ENCODE assay signal across 19 cellular contexts in genomic region chr21:46059195-46059594, GRCh38. TPM values are rescaled to one million over a fixed set of nuclear protein-coding genes. Genes with fewer than 3 reads are reported as not detected.
DNase-seq lines count a peak whose midpoint lies in the region; ATAC-seq and TF ChIP-seq lines count a peak whose summit lies in the region.
"Had no signal": no experiment of that assay in that cellular context is flagged by ENCODE, and none has a peak within 500 bp of the region (broad histone marks: within the 10 kb centered on the region; RNA-seq: fewer than 3 reads in every experiment).

No MANE protein-coding gene starts in this region.

- TF ChIP-seq POLR2A in tibial nerve (IDR thresholded peaks at IDR 0.05) = no peak

- no peaks in the 10 kb centered on the region for H3K36me3 Mint-ChIP-seq in chondrocyte (ENCODE audit: low read depth)
- H3K36me3 Mint-ChIP-seq in nephron (ENCODE audit: low read depth) = peaks cover 4% of the 10 kb centered on the region
- H3K36me3 Mint-ChIP-seq in stimulated activated memory B cell treated with anti-CD40 and anti-IgM and Interleukin-4, amounts not matched to agents 10 μg/mL and 1 μg/mL and 100 μg/mL, for 72 hours = no peaks in the 10 kb centered on the region
- H3K36me3 Mint-ChIP-seq: brain had no signal

- ATAC-seq in HG03378 (IDR thresholded peaks at IDR 0.05; ENCODE audit: unreplicated experiment) = no peak
- ATAC-seq in stimulated activated memory B cell treated with anti-CD40 and anti-IgM and Interleukin-4, amounts not matched to agents 10 μg/mL and 1 μg/mL and 100 μg/mL, for 72 hours = no peak
- ATAC-seq: left cardiac atrium, upper lobe of right lung had no signal

- WGBS in tibial nerve, 2 donors = 94 to 99% methylated on average over 9 to 12 of the region's 12 CpGs

- in situ Hi-C loops in HAP-1 (cut with MboI; ENCODE audit: low sequenced_read_pairs) = no loop called here

- TF ChIP-seq CTCF in chondrocyte (IDR thresholded peaks at IDR 0.05) (no peak), nephron (IDR thresholded peaks at IDR 0.05; ENCODE audit: unreplicated experiment in 3 of 3) (no peak), tibial nerve (IDR thresholded peaks at IDR 0.05) (no peak)

- peaks cover 14% of the 10 kb centered on the region for H3K9me3 Mint-ChIP-seq in chondrocyte (ENCODE audit: low read depth)
- peaks cover 26% of the 10 kb centered on the region for H3K9me3 Mint-ChIP-seq in nephron
- peaks cover 21% of the 10 kb centered on the region for H3K9me3 Mint-ChIP-seq in stimulated activated memory B cell treated with anti-CD40 and anti-IgM and Interleukin-4, amounts not matched to agents 10 μg/mL and 1 μg/mL and 100 μg/mL, for 72 hours

- peaks cover 0 to 11% (median 0%) of the 10 kb centered on the region in 4 donors for H3K9me3 ChIP-seq in tibial nerve
- peaks cover 7% of the 10 kb centered on the region for H3K9me3 ChIP-seq in HAP-1
- H3K9me3 ChIP-seq: upper lobe of right lung had no signal

- peak overlapping the region in 3 of 4 donors; percentile 64 to 89 (median 87) for H3K27ac ChIP-seq in tibial nerve
- H3K27ac ChIP-seq: C4-2B had no signal

- no peaks in the 10 kb centered on the region for H3K27me3 ChIP-seq in tibial nerve
- H3K27me3 ChIP-seq in HAP-1 (ENCODE audit: low read depth) = no peaks in the 10 kb centered on the region

- DNase-seq in activated CD8-positive, alpha-beta memory T cell treated with anti-CD3 and anti-CD28 coated beads, Interleukin-2, amount 50 U/mL, for 48 hours = peak; percentile 29
- DNase-seq in activated CD8-positive, alpha-beta memory T cell treated with anti-CD3 and anti-CD28 coated beads, Interleukin-2, amount 50 U/mL, for 4 hours = no peak
- DNase-seq in chondrocyte (ENCODE audit: low spot score) (peak; percentile 62), tibial nerve (ENCODE audit: low spot score in 2 of 2) (no peak), HAP-1 (ENCODE audit: low spot score in 2 of 2) (no peak)
- DNase-seq: activated naive CD4-positive, alpha-beta T cell treated with anti-CD3 and anti-CD28 coated beads, Interleukin-2, amount 50 U/mL, for 16 hours; left cardiac atrium; NCI-H1417; NCI-H2107; NCI-H510A treated with DMSO at 0.1 percent for 48 hours; retina; stimulated activated CD4-positive, alpha-beta T cell treated with anti-CD3 and anti-CD28 coated beads, Interleukin-12 subunit alpha, Interleukin-12 subunit beta, amount 100 ng/mL, for 4 hours; SW 1271; upper lobe of right lung had no signal

- H3K27me3 Mint-ChIP-seq in chondrocyte (ENCODE audit: low read depth) (no peaks in the 10 kb centered on the region), nephron (ENCODE audit: low read depth) (peaks cover 10% of the 10 kb centered on the region)
- H3K27me3 Mint-ChIP-seq in stimulated activated memory B cell treated with anti-CD40 and anti-IgM and Interleukin-4, amounts not matched to agents 10 μg/mL and 1 μg/mL and 100 μg/mL, for 72 hours = peaks cover 53% of the 10 kb centered on the region

- H3K4me3 ChIP-seq in tibial nerve (no peak overlapping the region), HAP-1 (no peak overlapping the region)
- H3K4me3 ChIP-seq: upper lobe of right lung had no signal

- TF ChIP-seq EP300 in tibial nerve (IDR thresholded peaks at IDR 0.05) = no peak

- H3K4me1 Mint-ChIP-seq in chondrocyte (ENCODE audit: low read depth) (peaks cover 71% of the 10 kb centered on the region), nephron (peaks cover 31% of the 10 kb centered on the region)
- H3K4me1 Mint-ChIP-seq in stimulated activated memory B cell treated with anti-CD40 and anti-IgM and Interleukin-4, amounts not matched to agents 10 μg/mL and 1 μg/mL and 100 μg/mL, for 72 hours = peaks cover 6% of the 10 kb centered on the region

- H3K36me3 ChIP-seq in tibial nerve (no peaks in the 10 kb centered on the region), HAP-1 (replicated peaks) (no peaks in the 10 kb centered on the region)
- H3K36me3 ChIP-seq: upper lobe of right lung had no signal

- H3K4me1 ChIP-seq in tibial nerve = peaks cover 0 to 51% (median 26%) of the 10 kb centered on the region in 4 donors
- no peaks in the 10 kb centered on the region for H3K4me1 ChIP-seq in HAP-1

- H3K4me3 Mint-ChIP-seq in chondrocyte (ENCODE audit: unreplicated experiment) (no peak overlapping the region), nephron (peak overlapping the region in 1 of 3 experiments; percentile 12)
- H3K4me3 Mint-ChIP-seq in stimulated activated memory B cell treated with anti-CD40 and anti-IgM and Interleukin-4, amounts not matched to agents 10 μg/mL and 1 μg/mL and 100 μg/mL, for 72 hours = no peak overlapping the region

- H3K27ac Mint-ChIP-seq in chondrocyte (ENCODE audit: unreplicated experiment) (peak overlapping the region; percentile 81), nephron (peak overlapping the region in 2 of 3 experiments; percentile 95 to 98)
- no peak overlapping the region for H3K27ac Mint-ChIP-seq in stimulated activated memory B cell treated with anti-CD40 and anti-IgM and Interleukin-4, amounts not matched to agents 10 μg/mL and 1 μg/mL and 100 μg/mL, for 72 hours

RNA-seq across cellular contexts. Expression of gene COL6A2, which starts 38.7 kb away (rescaled TPM):
- 1,314 to 1,671 TPM (median 1,646 TPM) in 3 replicates for total RNA-seq in chondrocyte
- 1,000 to 10,000 TPM in 1 of 4 donors, 100 to 1,000 TPM in 3; 470 to 1,210 (median 744) TPM for total RNA-seq in tibial nerve

Comparison
In these comparisons a context has a peak if more than half of its experiments do, and no peak if none do; other contexts are left out.
1. DNase-seq: peak in activated CD8-positive, alpha-beta memory T cell treated with anti-CD3 and anti-CD28 coated beads, Interleukin-2, amount 50 U/mL, for 48 hours (single experiment) and chondrocyte (single experiment); none in activated CD8-positive, alpha-beta memory T cell treated with anti-CD3 and anti-CD28 coated beads, Interleukin-2, amount 50 U/mL, for 4 hours (single experiment), tibial nerve (0 of 2) and HAP-1 (0 of 2).